In the genomic region with DNA sequence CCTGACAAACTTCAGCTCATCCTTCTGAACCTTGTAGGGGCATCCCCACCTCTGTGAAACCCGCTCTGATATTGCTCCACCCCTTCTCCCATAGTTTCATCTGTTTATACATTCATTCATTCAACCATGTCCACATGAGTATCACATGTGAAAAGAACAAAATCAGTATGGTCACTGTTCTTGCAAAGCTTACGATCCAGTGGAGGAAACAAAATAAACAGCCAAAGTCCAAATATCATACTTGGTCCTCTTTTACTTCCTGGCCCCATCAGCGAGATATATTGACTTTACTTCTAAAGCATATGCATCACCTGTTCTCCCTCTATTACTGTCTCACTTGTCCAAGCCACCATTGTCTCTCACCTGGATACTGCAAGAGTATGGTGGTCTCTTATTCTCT, we compare ENCODE assay signal across 1 cellular context.
TF ChIP-seq lines count a peak whose summit lies in the region.

No MANE protein-coding gene starts in this region.

TF ChIP-seq in HepG2, 621 proteins besides CTCF, POLR2A, EP300 and RAD21 (continued from another document):
- TF ChIP-seq TEAD3 (CRISPR knock-in tag; optimal IDR thresholded peaks at IDR 0.05; ENCODE audit: borderline replicate concordance) (peak; percentile 43), MEF2D (CRISPR knock-in tag; IDR thresholded peaks at IDR 0.05) (no peak), KLF12 (CRISPR knock-in tag; IDR thresholded peaks at IDR 0.05; ENCODE audit: borderline replicate concordance) (no peak), ZBTB20 (CRISPR knock-in tag; IDR thresholded peaks at IDR 0.05; ENCODE audit: borderline replicate concordance, low read depth) (peak; percentile 49; the same call in 1 of the 2 replicates), ZNF577 (CRISPR knock-in tag; IDR thresholded peaks at IDR 0.05; ENCODE audit: borderline replicate concordance, low read depth) (no peak), ZNF724P (CRISPR knock-in tag; IDR thresholded peaks at IDR 0.05; ENCODE audit: borderline replicate concordance) (no peak), HMG20A (CRISPR knock-in tag; IDR thresholded peaks at IDR 0.05; ENCODE audit: borderline replicate concordance) (peak; percentile 63; the same call in 1 of the 2 replicates), BRD4 (CRISPR knock-in tag; IDR thresholded peaks at IDR 0.05) (no peak), ZNF354B (CRISPR knock-in tag; IDR thresholded peaks at IDR 0.05) (no peak)
- TF ChIP-seq, protein P1, sequence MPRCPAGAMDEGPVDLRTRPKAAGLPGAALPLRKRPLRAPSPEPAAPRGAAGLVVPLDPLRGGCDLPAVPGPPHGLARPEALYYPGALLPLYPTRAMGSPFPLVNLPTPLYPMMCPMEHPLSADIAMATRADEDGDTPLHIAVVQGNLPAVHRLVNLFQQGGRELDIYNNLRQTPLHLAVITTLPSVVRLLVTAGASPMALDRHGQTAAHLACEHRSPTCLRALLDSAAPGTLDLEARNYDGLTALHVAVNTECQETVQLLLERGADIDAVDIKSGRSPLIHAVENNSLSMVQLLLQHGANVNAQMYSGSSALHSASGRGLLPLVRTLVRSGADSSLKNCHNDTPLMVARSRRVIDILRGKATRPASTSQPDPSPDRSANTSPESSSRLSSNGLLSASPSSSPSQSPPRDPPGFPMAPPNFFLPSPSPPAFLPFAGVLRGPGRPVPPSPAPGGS (CRISPR knock-in tag; IDR thresholded peaks at IDR 0.05), result no peak
TF ChIP-seq in HepG2: peak in this region for 37.
